Comparison of ENCODE assay signal across 17 cellular contexts in genomic region chr11:70505761-70506657, GRCh38.
"Had no signal": no experiment of that assay in that cellular context is flagged by ENCODE, and none has a peak within 500 bp of the region (broad histone marks: within the 10 kb centered on the region; RNA-seq: fewer than 3 reads in every experiment).

No MANE protein-coding gene starts in this region.

- DNase-seq: activated CD4-positive, alpha-beta memory T cell treated with anti-CD3 and anti-CD28 coated beads for 36 hours; activated gamma-delta T cell; activated T-cell treated with anti-CD3 and anti-CD28 coated beads, Interleukin-2, amount 50 U/mL, for 4 hours; esophagus squamous epithelium; foreskin keratinocyte; stimulated activated CD4-positive, alpha-beta T cell treated with anti-CD3 and anti-CD28 coated beads, Interleukin-2, amount 100 ng/mL, for 48 hours; stimulated activated naive CD8-positive, alpha-beta T cell treated with anti-CD3 and anti-CD28 coated beads, Interleukin-15, Interleukin-2, amounts not matched to agents 100 U/mL and 50 U/mL, for 24 hours; T-helper 1 cell had no signal

- H3K27ac Mint-ChIP-seq: activated CD4-positive, alpha-beta memory T cell treated with anti-CD3 and anti-CD28 coated beads for 36 hours; activated naive CD8-positive, alpha-beta T cell; mesothelial cell of epicardium had no signal

- H3K9me3 ChIP-seq: breast epithelium, esophagus squamous epithelium, heart left ventricle, neutrophil, suprapubic skin had no signal

- FAIRE-seq: islet of Langerhans had no signal

- H3K27ac ChIP-seq: breast epithelium, esophagus squamous epithelium, foreskin keratinocyte, heart left ventricle, neutrophil, suprapubic skin, VCaP had no signal

- H3K36me3 Mint-ChIP-seq: activated CD4-positive, alpha-beta memory T cell treated with anti-CD3 and anti-CD28 coated beads for 36 hours; activated naive CD8-positive, alpha-beta T cell; mesothelial cell of epicardium had no signal

- H3K27me3 ChIP-seq: breast epithelium, foreskin keratinocyte, heart left ventricle, neutrophil had no signal

- H3K27me3 Mint-ChIP-seq: activated naive CD8-positive, alpha-beta T cell; progenitor cell of endocrine pancreas had no signal

- H3K4me1 ChIP-seq: breast epithelium, esophagus squamous epithelium, foreskin keratinocyte, suprapubic skin had no signal

- H3K36me3 ChIP-seq: breast epithelium, esophagus squamous epithelium, heart left ventricle, neutrophil, suprapubic skin had no signal

- H3K4me3 Mint-ChIP-seq: activated CD4-positive, alpha-beta memory T cell treated with anti-CD3 and anti-CD28 coated beads for 36 hours; activated naive CD8-positive, alpha-beta T cell; activated T-cell treated with anti-CD3 and anti-CD28 coated beads, Interleukin-2, amount 50 U/mL, for 4 hours; mesothelial cell of epicardium had no signal

- H3K4me3 ChIP-seq: breast epithelium, esophagus squamous epithelium, heart left ventricle, suprapubic skin had no signal

- H3K9me3 Mint-ChIP-seq: activated CD4-positive, alpha-beta memory T cell treated with anti-CD3 and anti-CD28 coated beads for 36 hours; activated T-cell treated with anti-CD3 and anti-CD28 coated beads, Interleukin-2, amount 50 U/mL, for 4 hours; mesothelial cell of epicardium had no signal

- ATAC-seq: activated T-cell treated with anti-CD3 and anti-CD28 coated beads, Interleukin-2, amount 50 U/mL, for 4 hours; foreskin keratinocyte; heart left ventricle; stimulated activated naive CD8-positive, alpha-beta T cell treated with anti-CD3 and anti-CD28 coated beads, Interleukin-15, Interleukin-2, amounts not matched to agents 100 U/mL and 50 U/mL, for 24 hours had no signal
